ENCODE assay signal across 8 cellular contexts in genomic region chr22:20702175-20702545, GRCh38.
A peak's percentile ranks its signal among the peaks of the same experiment; 100 is the strongest.
DNase-seq lines count a peak whose midpoint lies in the region; ATAC-seq and TF ChIP-seq lines count a peak whose summit lies in the region.
"Not testable (repeated sequence)": the region's sequence is repeated elsewhere in the genome, so short reads cannot be mapped to it uniquely, and the experiment has no call there.

No MANE protein-coding gene starts in this region.

- not testable (repeated sequence) for H3K9me3 Mint-ChIP-seq in naive thymus-derived CD4-positive, alpha-beta T cell

- TF ChIP-seq EP300 in gastroesophageal sphincter (IDR thresholded peaks at IDR 0.05), result not testable (repeated sequence)

- H3K4me1 Mint-ChIP-seq in naive thymus-derived CD4-positive, alpha-beta T cell, result peaks cover 10 to 32% (median 16%) of the 10 kb centered on the region in 7 donors

- WGBS in gastroesophageal sphincter (ENCODE audit: low coverage in 1 of 2), 2 donors, result no CpG with 5 or more reads among the region's 35 CpGs

- not testable (repeated sequence) for DNase-seq in GM06990 (ENCODE audit: extremely low read depth, insufficient read length); SK-N-MC (ENCODE audit: low read depth, low spot score); adipocyte (ENCODE audit: low read depth)
- peak in 3 of 9 donors; percentile 18 to 48 (median 43) for DNase-seq in naive thymus-derived CD4-positive, alpha-beta T cell

- H3K9ac ChIP-seq in SK-N-MC (ENCODE audit: insufficient read length); adipocyte (ENCODE audit: low read length); stomach smooth muscle (ENCODE audit: low read length in 2 of 2): not testable (repeated sequence)

- not testable (repeated sequence) for H3K9me3 ChIP-seq in SK-N-MC (ENCODE audit: low read depth, low read length); adipocyte (ENCODE audit: control insufficient read depth, low read length); gastroesophageal sphincter; naive thymus-derived CD4-positive, alpha-beta T cell (ENCODE audit: control insufficient read depth in 2 of 3, low read length in 3 of 3); stomach smooth muscle (ENCODE audit: control insufficient read depth in 2 of 2, low read length in 2 of 2)

- peak overlapping the region; percentile 97 to 100 (median 99) for H3K27ac Mint-ChIP-seq in naive thymus-derived CD4-positive, alpha-beta T cell

- not testable (repeated sequence) for H3K4me1 ChIP-seq in adipocyte (ENCODE audit: control insufficient read depth, insufficient read depth, low read length); naive thymus-derived CD4-positive, alpha-beta T cell (ENCODE audit: control insufficient read depth in 2 of 2, insufficient read depth in 2 of 2, low read length in 2 of 2); stomach smooth muscle (ENCODE audit: control insufficient read depth, insufficient read depth, low read length)
- peaks cover 4 to 11% (median 9%) of the 10 kb centered on the region in 3 donors for H3K4me1 ChIP-seq in gastroesophageal sphincter

- POLR2A ChIA-PET in naive thymus-derived CD4-positive, alpha-beta T cell (lab: Charles Lee), result interaction anchor here (0.7 to 2.1 kb wide), 13 partner anchors 132 to 308 kb away, joined by 3 to 16 read pairs (median 4); partner anchors contain the start of genes THAP7 and ZNF74

- H3K36me3 Mint-ChIP-seq in naive thymus-derived CD4-positive, alpha-beta T cell, result not testable (repeated sequence)

- H3K27me3 ChIP-seq in GM06990 (replicated peaks; ENCODE audit: control insufficient read depth, insufficient read depth, low read length); adipocyte (replicated peaks; ENCODE audit: control insufficient read depth, insufficient read depth, low read length); gastroesophageal sphincter; naive thymus-derived CD4-positive, alpha-beta T cell (ENCODE audit: control insufficient read depth in 2 of 2, insufficient read depth in 2 of 2, low read length in 2 of 2); stomach smooth muscle (ENCODE audit: control insufficient read depth in 1 of 2, insufficient read depth in 2 of 2, low read length in 2 of 2): not testable (repeated sequence)

- intact Hi-C loops in naive thymus-derived CD4-positive, alpha-beta T cell (cut with micrococcal nuclease), result loop anchor here (1.0 to 10.0 kb wide), 12 partner anchors 40 to 407 kb away; partner anchors contain the start of genes DGCR6L (in 1 of the 2), KLHL22 (in 1 of the 2), PI4KA (in 1 of the 2) and SNAP29 (in 1 of the 2)

- H3K4me3 Mint-ChIP-seq in naive thymus-derived CD4-positive, alpha-beta T cell, result peak overlapping the region; percentile 87 to 99 (median 96)

- not testable (repeated sequence) for H3K27ac ChIP-seq in SK-N-MC; stomach smooth muscle (ENCODE audit: low read length)
- H3K27ac ChIP-seq in gastroesophageal sphincter, result peak overlapping the region in 3 of 4 donors; percentile 78 to 88 (median 78)
- H3K27ac ChIP-seq in naive thymus-derived CD4-positive, alpha-beta T cell (ENCODE audit: low read depth, low read length), result peak overlapping the region; percentile 75

- not testable (repeated sequence) for H3K36me3 ChIP-seq in GM06990 (ENCODE audit: control insufficient read depth, insufficient read depth, low read length); SK-N-MC (ENCODE audit: insufficient read depth, low read length); adipocyte (ENCODE audit: control insufficient read depth, insufficient read depth, low read length, severe bottlenecking); gastroesophageal sphincter; naive thymus-derived CD4-positive, alpha-beta T cell (ENCODE audit: control insufficient read depth in 2 of 3, insufficient read depth in 3 of 3, low read length in 3 of 3); stomach smooth muscle (ENCODE audit: control insufficient read depth in 2 of 2, insufficient read depth in 2 of 2, low read length in 2 of 2)

- not testable (repeated sequence) for TF ChIP-seq POLR2A in gastroesophageal sphincter (IDR thresholded peaks at IDR 0.05)

- H3K4me3 ChIP-seq in GM06990 (replicated peaks; ENCODE audit: low read depth, low read length) (peak overlapping the region; percentile 55), SK-N-MC (peak overlapping the region; percentile 75), adipocyte (ENCODE audit: low read length) (peak overlapping the region; percentile 74), gastroesophageal sphincter (peak overlapping the region; percentile 45 to 65), stomach smooth muscle (ENCODE audit: low read length in 2 of 2) (peak overlapping the region; percentile 66 to 79)
- peak overlapping the region; percentile 56 for H3K4me3 ChIP-seq in naive thymus-derived CD4-positive, alpha-beta T cell (ENCODE audit: low read length)

- peaks cover 0 to 24% (median 0%) of the 10 kb centered on the region in 5 donors for H3K27me3 Mint-ChIP-seq in naive thymus-derived CD4-positive, alpha-beta T cell

- CTCF ChIA-PET in naive thymus-derived CD4-positive, alpha-beta T cell (lab: Charles Lee), result interaction anchor here (0.7 kb wide), 1 partner anchor 211 kb away, joined by 3 read pairs; no protein-coding TSS in a partner anchor

- peak; percentile 17 for ATAC-seq in GM21619 (IDR thresholded peaks at IDR 0.05; ENCODE audit: unreplicated experiment)
- ATAC-seq in HG03139 (IDR thresholded peaks at IDR 0.05; ENCODE audit: unreplicated experiment), result peak; percentile 10
- ATAC-seq in gastroesophageal sphincter, result peak; percentile 5
- ATAC-seq in naive thymus-derived CD4-positive, alpha-beta T cell, result peak; percentile 2

- not testable (repeated sequence) for TF ChIP-seq CTCF in GM06990 (IDR thresholded peaks at IDR 0.05; ENCODE audit: insufficient read depth, low read length, poor library complexity, severe bottlenecking); gastroesophageal sphincter (IDR thresholded peaks at IDR 0.05)
